Comparison of ENCODE assay signal across 8 cellular contexts in the genomic region with DNA sequence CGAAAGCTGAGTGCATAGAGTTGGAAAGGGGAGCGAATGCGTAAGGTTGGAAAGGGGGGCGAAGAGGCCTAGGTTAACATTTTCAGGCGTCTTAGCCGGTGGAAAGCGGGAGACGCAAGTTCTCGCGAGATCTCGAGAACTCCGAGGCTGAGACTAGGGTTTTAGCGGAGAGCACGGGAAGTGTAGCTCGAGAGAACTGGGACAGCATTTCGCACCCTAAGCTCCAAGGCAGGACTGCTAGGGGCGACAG. TPM values are rescaled to one million over a fixed set of nuclear protein-coding genes. Genes with fewer than 3 reads are reported as not detected.
DNase-seq lines count a peak whose midpoint lies in the region; ATAC-seq, FAIRE-seq and TF ChIP-seq lines count a peak whose summit lies in the region.

No MANE protein-coding gene starts in this region.

- TF ChIP-seq POLR2A in H1 (IDR thresholded peaks at IDR 0.05; ENCODE audit: control extremely low read depth in 1 of 2, low read depth in 2 of 2, low read length in 2 of 2) = no peak
- TF ChIP-seq POLR2A in upper lobe of left lung (IDR thresholded peaks at IDR 0.05) = no peak

- peak overlapping the region; percentile 98 for H4K5ac ChIP-seq in H1 (ENCODE audit: insufficient read length, low read depth, low read length)

- no peak overlapping the region for H2BK20ac ChIP-seq in H1 (ENCODE audit: low read length)

- in situ Hi-C loops in GM13976 (cut with MboI; ENCODE audit: low sequenced_read_pairs, unreplicated experiment) = no loop called here

- 1% methylated on average over 15 of the region's 17 CpGs; no CpG with 5 or more reads in 1 of the 2 experiments for WGBS in H1 (ENCODE audit: extremely low coverage in 1 of 2, insufficient coverage in 1 of 2, insufficient read length in 1 of 2, insufficient replicate concordance in 2 of 2, low coverage in 1 of 2, low lambda C conversion rate in 2 of 2, missing lambda C conversion rate in 1 of 2), 2 experiments
- WGBS in upper lobe of left lung, 2 donors = 0% methylated on average over 16 to 17 of the region's 17 CpGs

- peaks cover 28% of the 10 kb centered on the region for H3K4me1 Mint-ChIP-seq in T-helper 2 cell treated with Interferon-gamma antibody and Interleukin-4, amounts not matched to agents 5 μg/mL and 100 μg/mL, for 36 hours (ENCODE audit: low read depth)

- peak overlapping the region; percentile 38 for H2BK120ac ChIP-seq in H1 (replicated peaks; ENCODE audit: low read depth, low read length)

- H3K79me1 ChIP-seq in H1 (ENCODE audit: low read depth, low read length) = no peaks in the 10 kb centered on the region

- CTCF ChIA-PET in H1 (lab: Charles Lee; ENCODE audit: partially characterized antibody) = no interaction called here

- H4K20me1 ChIP-seq in H1 (replicated peaks in 1 of 2; ENCODE audit: control insufficient read depth in 1 of 2, insufficient read depth in 2 of 2, low read length in 2 of 2) = peaks cover 12 to 21% of the 10 kb centered on the region in 2 experiments

- peak overlapping the region; percentile 95 for H3K4ac ChIP-seq in H1 (replicated peaks; ENCODE audit: insufficient read length, low read depth, low read length)

- FAIRE-seq in H1 (lab: Jason Lieb, UNC) = no peak

- TF ChIP-seq CTCF in GM13976 (IDR thresholded peaks at IDR 0.05; ENCODE audit: borderline replicate concordance, control extremely low read depth, extremely low read depth, insufficient read depth, missing control alignments) (no peak), H1 (IDR thresholded peaks at IDR 0.05; ENCODE audit: control extremely low read depth in 1 of 3, insufficient read depth in 1 of 3, low read depth in 1 of 3, low read length in 3 of 3) (no peak), upper lobe of left lung (IDR thresholded peaks at IDR 0.05) (no peak)

- H3K36me3 ChIP-seq in H1 (ENCODE audit: control insufficient read depth in 2 of 4, insufficient read depth in 4 of 4, low read length in 3 of 4) (peaks cover 0 to 24% (median 0%) of the 10 kb centered on the region in 4 experiments; a peak in 2 of 8 replicates), upper lobe of left lung (peaks cover 0 to 13% (median 0%) of the 10 kb centered on the region in 4 donors)

- peak overlapping the region; percentile 77 for H3K56ac ChIP-seq in H1 (replicated peaks; ENCODE audit: insufficient read length, low read depth, low read length)

- peaks cover 32% of the 10 kb centered on the region for H3K36me3 Mint-ChIP-seq in T-helper 2 cell treated with Interferon-gamma antibody and Interleukin-4, amounts not matched to agents 5 μg/mL and 100 μg/mL, for 36 hours (ENCODE audit: low read depth)

- H2AFZ ChIP-seq in H1 (ENCODE audit: low read length) = peak overlapping the region; percentile 82; the same call in 1 of the 2 replicates

- H2BK12ac ChIP-seq in H1 (ENCODE audit: low read depth, low read length) = peak overlapping the region; percentile 94; the same call in 1 of the 2 replicates

- peak; percentile 53 for DNase-seq in 8988T
- peak; percentile 76 for DNase-seq in GM13976 (ENCODE audit: low spot score)
- DNase-seq in NCI-H146 treated with DMSO at 0.1 percent for 48 hours (lab: John Stamatoyannopoulos, UW; ENCODE audit: unreplicated experiment) = peak; percentile 88
- DNase-seq in T-helper 2 cell treated with Interferon-gamma antibody and Interleukin-4, amounts not matched to agents 5 μg/mL and 100 μg/mL, for 36 hours (ENCODE audit: low spot score) = no peak
- no peak for DNase-seq in H1 (ENCODE audit: low read depth in 1 of 2, low spot score in 2 of 2)
- peak; percentile 57 for DNase-seq in middle frontal gyrus (ENCODE audit: extremely low spot score, low spot score)
- DNase-seq in upper lobe of left lung = peak in 1 of 2 donors; percentile 71

- H3K14ac ChIP-seq in H1 (ENCODE audit: insufficient read length) = peak overlapping the region; percentile 34

- H3K27me3 ChIP-seq in H1 (replicated peaks in 1 of 4; ENCODE audit: control insufficient read depth in 3 of 4, extremely low read depth in 1 of 4, insufficient read depth in 3 of 4, low read length in 3 of 4) (no peaks in the 10 kb centered on the region), upper lobe of left lung (peaks cover 0 to 4% (median 0%) of the 10 kb centered on the region in 4 donors)

- peak overlapping the region; percentile 92 for H3K4me3 Mint-ChIP-seq in T-helper 2 cell treated with Interferon-gamma antibody and Interleukin-4, amounts not matched to agents 5 μg/mL and 100 μg/mL, for 36 hours

- peaks cover 3% of the 10 kb centered on the region for H3K27me3 Mint-ChIP-seq in T-helper 2 cell treated with Interferon-gamma antibody and Interleukin-4, amounts not matched to agents 5 μg/mL and 100 μg/mL, for 36 hours (ENCODE audit: low read depth)

- no peak overlapping the region for H3K23ac ChIP-seq in H1 (ENCODE audit: insufficient read length)

- peak overlapping the region; percentile 99; the same call in 1 of the 2 replicates for H4K8ac ChIP-seq in H1 (ENCODE audit: extremely low read depth, insufficient read depth, low read length)

- H3K9me3 Mint-ChIP-seq in T-helper 2 cell treated with Interferon-gamma antibody and Interleukin-4, amounts not matched to agents 5 μg/mL and 100 μg/mL, for 36 hours = no peaks in the 10 kb centered on the region

- H2BK15ac ChIP-seq in H1 (ENCODE audit: low read length) = no peak overlapping the region

- ATAC-seq in HG02870 (IDR thresholded peaks at IDR 0.05; ENCODE audit: unreplicated experiment) (peak; percentile 27), upper lobe of left lung (ENCODE audit: low FRiP score in 2 of 2) (peak; percentile 64 to 72)

- no peak for TF ChIP-seq EP300 in H1 (IDR thresholded peaks at IDR 0.05; ENCODE audit: borderline replicate concordance in 1 of 2, low read depth in 2 of 2, low read length in 2 of 2)
- no peak for TF ChIP-seq EP300 in upper lobe of left lung (IDR thresholded peaks at IDR 0.05)

- peak overlapping the region; percentile 97 to 99 (median 98) for H3K9ac ChIP-seq in H1 (replicated peaks in 1 of 4; ENCODE audit: extremely low read depth in 1 of 4, low read depth in 3 of 4, low read length in 3 of 4)

- peak overlapping the region; percentile 99 for H3K27ac Mint-ChIP-seq in T-helper 2 cell treated with Interferon-gamma antibody and Interleukin-4, amounts not matched to agents 5 μg/mL and 100 μg/mL, for 36 hours

- H3K79me2 ChIP-seq in H1 (ENCODE audit: control insufficient read depth in 1 of 2, insufficient read depth in 2 of 2, low read length in 2 of 2) = peaks cover 33 to 56% of the 10 kb centered on the region in 2 experiments

- H3K9me3 ChIP-seq in H1 (ENCODE audit: insufficient read depth in 2 of 2, low read depth in 1 of 2, low read length in 1 of 2) (no peaks in the 10 kb centered on the region), upper lobe of left lung (no peaks in the 10 kb centered on the region)

- peak overlapping the region; percentile 99 for H3K27ac ChIP-seq in H1 (ENCODE audit: low read depth, low read length)
- peak overlapping the region; percentile 99 to 100 (median 100) for H3K27ac ChIP-seq in upper lobe of left lung

- 0 out of 2 replicates have a peak, but pooled peaks cover 2% of the 10 kb centered on the region for H3K23me2 ChIP-seq in H1 (ENCODE audit: low read depth, low read length)

- peak overlapping the region; percentile 75 to 86 for H3K4me2 ChIP-seq in H1 (ENCODE audit: insufficient read depth in 1 of 2, low read depth in 2 of 2, low read length in 2 of 2)

- H3K4me1 ChIP-seq in H1 (replicated peaks in 1 of 4; ENCODE audit: control insufficient read depth in 3 of 4, insufficient read depth in 4 of 4, low read length in 3 of 4) = peaks cover 0 to 11% (median 5%) of the 10 kb centered on the region in 4 experiments; a peak in 4 of 7 replicates
- H3K4me1 ChIP-seq in upper lobe of left lung = peaks cover 9 to 56% (median 19%) of the 10 kb centered on the region in 4 donors

- peak overlapping the region; percentile 99 for H2BK5ac ChIP-seq in H1 (ENCODE audit: low read depth, low read length)

- H2AK5ac ChIP-seq in H1 (ENCODE audit: low read depth, low read length) = no peak overlapping the region; the same call in 1 of the 2 replicates

- peak overlapping the region; percentile 66 to 99 (median 92) for H3K4me3 ChIP-seq in H1 (ENCODE audit: extremely low read depth in 1 of 4, insufficient read depth in 2 of 4, low read depth in 3 of 4, low read length in 4 of 4)
- H3K4me3 ChIP-seq in upper lobe of left lung = peak overlapping the region; percentile 70 to 85 (median 76)

- POLR2A ChIA-PET in H1 (lab: Charles Lee; ENCODE audit: partially characterized antibody) = interaction anchor here (0.6 to 1.4 kb wide), 21 partner anchors 10 to 307 kb away, joined by 3 to 11 read pairs (median 3); partner anchors contain the start of gene NYX

- peak overlapping the region; percentile 93 for H4K91ac ChIP-seq in H1 (replicated peaks; ENCODE audit: insufficient read length, low read length)

- TF ChIP-seq RAD21 in H1 (IDR thresholded peaks at IDR 0.05 in 1 of 2, conservative IDR thresholded peaks at IDR 0.05 in 1 of 2; ENCODE audit: low read depth in 2 of 2, low read length in 2 of 2) = no peak

- H3K18ac ChIP-seq in H1 (ENCODE audit: extremely low read depth, low read length) = peak overlapping the region; percentile 87; the same call in 1 of the 2 replicates

TF ChIP-seq in H1, 55 proteins besides CTCF, POLR2A, EP300 and RAD21 (continues in another document):
- no peak for TF ChIP-seq YY1 (IDR thresholded peaks at IDR 0.05; ENCODE audit: low read depth, low read length)
- TF ChIP-seq SUZ12 (IDR thresholded peaks at IDR 0.05; ENCODE audit: low read length) = no peak
- no peak for TF ChIP-seq MAFK (IDR thresholded peaks at IDR 0.05; ENCODE audit: low read depth, low read length)
- TF ChIP-seq POU5F1 (IDR thresholded peaks at IDR 0.05; ENCODE audit: low read depth, low read length) = no peak
- no peak for TF ChIP-seq SP4 (IDR thresholded peaks at IDR 0.05; ENCODE audit: low read length)
- no peak for TF ChIP-seq CEBPB (IDR thresholded peaks at IDR 0.05; ENCODE audit: low read depth, low read length)
- peak; percentile 5 for TF ChIP-seq ASH2L (IDR thresholded peaks at IDR 0.05; ENCODE audit: low read length)
- TF ChIP-seq, protein P1, sequence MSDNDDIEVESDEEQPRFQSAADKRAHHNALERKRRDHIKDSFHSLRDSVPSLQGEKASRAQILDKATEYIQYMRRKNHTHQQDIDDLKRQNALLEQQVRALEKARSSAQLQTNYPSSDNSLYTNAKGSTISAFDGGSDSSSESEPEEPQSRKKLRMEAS (IDR thresholded peaks at IDR 0.05) = no peak
- TF ChIP-seq CREB1 (IDR thresholded peaks at IDR 0.05) = no peak

RNA-seq across cellular contexts. Expression of gene DDX3X, which starts 0.3 kb away (rescaled TPM):
- 274 and 291 TPM in 2 replicates for total RNA-seq in H1 (2021; fragmentation: NEBNext Ultra II Directional; extraction: Animal tissue kit (Norgen Biotek cat#: 25700))
- 29.9 and 39.4 TPM in 2 replicates for polyA plus RNA-seq in H1 (2011; rRNA removed)
- 70.9 TPM for polyA plus RNA-seq in H1 (2011; cell fraction: cytosol; rRNA removed)
- 49.5 TPM for polyA plus RNA-seq in H1 (2011; cell fraction: nucleus; rRNA removed)
- polyA plus RNA-seq in H1 (2012, experiment 1 of 2) = 115 to 172 TPM (median 160 TPM) in 4 replicates
- polyA plus RNA-seq in H1 (2012, experiment 2 of 2) = 9.3 TPM
- 102 TPM for polyA plus RNA-seq in H1 (2013, experiment 1 of 2)
- polyA plus RNA-seq in H1 (2013, experiment 2 of 2) = 98.2 TPM
- 141 and 144 TPM in 2 replicates for polyA minus RNA-seq in H1 (2011; rRNA and poly(A)+ RNA removed)
- 124 TPM for polyA minus RNA-seq in H1 (2011; cell fraction: cytosol; rRNA and poly(A)+ RNA removed)
- 189 TPM for polyA minus RNA-seq in H1 (2011; cell fraction: nucleus; rRNA and poly(A)+ RNA removed)
- total RNA-seq in upper lobe of left lung = 100 to 1,000 TPM; 158 to 294 (median 244) TPM

Comparison
In these comparisons a context has a peak if more than half of its experiments do, and no peak if none do; other contexts are left out.
1. DNase-seq: peak in 8988T (single experiment), GM13976 (single experiment), NCI-H146 treated with DMSO at 0.1 percent for 48 hours (single experiment) and middle frontal gyrus (single experiment); none in T-helper 2 cell treated with Interferon-gamma antibody and Interleukin-4, amounts not matched to agents 5 μg/mL and 100 μg/mL, for 36 hours (single experiment) and H1 (0 of 2).